Comparison of ENCODE assay signal across 26 cellular contexts in the genomic region with DNA sequence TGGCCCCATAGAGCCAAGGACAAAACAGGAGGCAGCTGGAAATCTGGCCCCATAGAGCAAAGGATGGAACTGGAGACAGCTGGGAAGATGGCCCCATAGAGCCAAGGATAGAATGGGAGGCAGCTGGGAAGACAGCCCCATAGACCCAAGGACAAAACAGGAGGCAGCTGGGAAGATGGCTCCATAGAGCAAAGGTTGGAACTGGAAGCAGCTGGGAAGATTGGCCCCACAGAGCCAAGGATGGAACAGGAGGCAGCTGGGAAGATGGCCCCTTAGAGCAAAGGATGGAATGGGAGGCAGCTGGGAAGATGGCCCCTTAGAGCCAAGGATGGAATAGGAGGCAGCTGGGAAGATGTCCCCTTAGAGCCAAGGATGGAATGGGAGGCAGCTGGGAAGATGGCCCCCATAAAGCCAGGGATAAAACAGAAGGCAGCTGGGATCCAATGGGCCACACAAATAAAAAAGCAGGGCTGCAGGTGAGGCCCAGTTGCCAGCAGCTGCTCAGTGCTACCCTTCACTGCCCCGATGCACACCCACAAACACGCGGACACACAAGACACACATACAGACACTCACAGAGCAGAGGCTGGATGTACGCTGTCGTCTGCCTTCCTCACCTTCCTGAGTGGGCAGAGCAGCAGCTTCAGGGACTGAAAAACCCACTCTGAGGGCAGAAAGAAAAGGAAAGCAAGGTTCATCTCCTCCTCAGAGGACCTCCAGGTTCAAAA.
"Had no signal": no experiment of that assay in that cellular context is flagged by ENCODE, and none has a peak within 500 bp of the region (broad histone marks: within the 10 kb centered on the region; RNA-seq: fewer than 3 reads in every experiment).

No MANE protein-coding gene starts in this region.

- H3K27ac ChIP-seq: gastrocnemius medialis, neutrophil, ovary, skin epidermis, thoracic aorta, uterus had no signal

- H3K9me3 Mint-ChIP-seq: activated CD4-positive, alpha-beta T cell treated with anti-CD3 and anti-CD28 coated beads, Interleukin-2, amount 10 ng/mL, durations not matched to agents 24 days and 14 days; naive thymus-derived CD8-positive, alpha-beta T cell had no signal

- DNase-seq: activated CD4-positive, alpha-beta T cell treated with anti-CD3 and anti-CD28 coated beads, Interleukin-2, amount 10 ng/mL, durations not matched to agents 24 days and 14 days; activated CD4-positive, CD25-positive, alpha-beta regulatory T cell treated with anti-CD3 and anti-CD28 coated beads, Interleukin-2, amount 50 U/mL, for 72 hours; activated gamma-delta T cell treated with Interleukin-2 at 50 U/mL for 16 hours; activated naive CD4-positive, alpha-beta T cell treated with anti-CD3 and anti-CD28 coated beads, Interleukin-2, amount 50 U/mL, for 16 hours; activated T-cell treated with anti-CD3 and anti-CD28 coated beads, Interleukin-2, amount 50 U/mL, for 4 hours; amniotic stem cell; effector memory CD4-positive, alpha-beta T cell; gastrocnemius medialis; hippocampal formation; kidney; midbrain; ovary; stimulated activated CD4-positive, alpha-beta T cell treated with anti-CD3 and anti-CD28 coated beads, Interleukin-4, amount 100 ng/mL, for 24 hours; T-helper 2 cell; trophoblast cell; uterus had no signal

- H3K36me3 Mint-ChIP-seq: naive thymus-derived CD8-positive, alpha-beta T cell; stimulated activated effector memory CD8-positive, alpha-beta T cell treated with anti-CD3 and anti-CD28 coated beads, Interleukin-12 subunit alpha, Interleukin-12 subunit beta, amount 100 ng/mL, for 72 hours had no signal

- H3K27ac Mint-ChIP-seq: activated CD4-positive, alpha-beta T cell treated with anti-CD3 and anti-CD28 coated beads, Interleukin-2, amount 10 ng/mL, durations not matched to agents 24 days and 14 days; activated T-helper 17 cell treated with anti-CD3 and anti-CD28 coated beads, Interleukin-2, amount 50 U/mL, for 72 hours; naive thymus-derived CD8-positive, alpha-beta T cell; progenitor cell of endocrine pancreas; stimulated activated effector memory CD8-positive, alpha-beta T cell treated with anti-CD3 and anti-CD28 coated beads, Interleukin-12 subunit alpha, Interleukin-12 subunit beta, amount 100 ng/mL, for 72 hours; stimulated activated naive CD8-positive, alpha-beta T cell treated with anti-CD3 and anti-CD28 coated beads, Interleukin-15, Interleukin-2, amounts not matched to agents 100 ng/mL and 50 ng/mL, for 24 hours had no signal

- H3K4me3 ChIP-seq: gastrocnemius medialis, ovary, skin epidermis, thoracic aorta, uterus had no signal

- H3K27me3 ChIP-seq: gastrocnemius medialis, neutrophil, ovary, uterus had no signal

- ATAC-seq: activated T-cell treated with anti-CD3 and anti-CD28 coated beads, Interleukin-2, amount 50 U/mL, for 4 hours; activated T-helper 17 cell treated with anti-CD3 and anti-CD28 coated beads, Interleukin-2, amount 50 U/mL, for 72 hours; gastrocnemius medialis; naive thymus-derived CD8-positive, alpha-beta T cell; sciatic nerve had no signal

- H3K4me1 ChIP-seq: uterus had no signal

- H3K36me3 ChIP-seq: gastrocnemius medialis, neutrophil, ovary, thoracic aorta, uterus had no signal

- H3K4me3 Mint-ChIP-seq: activated CD4-positive, alpha-beta T cell treated with anti-CD3 and anti-CD28 coated beads, Interleukin-2, amount 10 ng/mL, durations not matched to agents 24 days and 14 days; activated T-cell treated with anti-CD3 and anti-CD28 coated beads, Interleukin-2, amount 50 U/mL, for 4 hours; activated T-helper 17 cell treated with anti-CD3 and anti-CD28 coated beads, Interleukin-2, amount 50 U/mL, for 72 hours; central memory CD8-positive, alpha-beta T cell; naive thymus-derived CD8-positive, alpha-beta T cell; stimulated activated effector memory CD8-positive, alpha-beta T cell treated with anti-CD3 and anti-CD28 coated beads, Interleukin-12 subunit alpha, Interleukin-12 subunit beta, amount 100 ng/mL, for 72 hours; stimulated activated naive CD8-positive, alpha-beta T cell treated with anti-CD3 and anti-CD28 coated beads, Interleukin-15, Interleukin-2, amounts not matched to agents 100 ng/mL and 50 ng/mL, for 24 hours had no signal

- H3K9me3 ChIP-seq: gastrocnemius medialis, neutrophil, ovary, thoracic aorta, uterus had no signal

- H3K4me1 Mint-ChIP-seq: activated CD4-positive, alpha-beta T cell treated with anti-CD3 and anti-CD28 coated beads, Interleukin-2, amount 10 ng/mL, durations not matched to agents 24 days and 14 days; activated T-helper 17 cell treated with anti-CD3 and anti-CD28 coated beads, Interleukin-2, amount 50 U/mL, for 72 hours; central memory CD8-positive, alpha-beta T cell; naive thymus-derived CD8-positive, alpha-beta T cell; stimulated activated effector memory CD8-positive, alpha-beta T cell treated with anti-CD3 and anti-CD28 coated beads, Interleukin-12 subunit alpha, Interleukin-12 subunit beta, amount 100 ng/mL, for 72 hours had no signal

- H3K27me3 Mint-ChIP-seq: activated CD4-positive, alpha-beta T cell treated with anti-CD3 and anti-CD28 coated beads, Interleukin-2, amount 10 ng/mL, durations not matched to agents 24 days and 14 days; stimulated activated naive CD8-positive, alpha-beta T cell treated with anti-CD3 and anti-CD28 coated beads, Interleukin-15, Interleukin-2, amounts not matched to agents 100 ng/mL and 50 ng/mL, for 24 hours had no signal
